15 cellular contexts compared by ENCODE assay signal in the genomic region with DNA sequence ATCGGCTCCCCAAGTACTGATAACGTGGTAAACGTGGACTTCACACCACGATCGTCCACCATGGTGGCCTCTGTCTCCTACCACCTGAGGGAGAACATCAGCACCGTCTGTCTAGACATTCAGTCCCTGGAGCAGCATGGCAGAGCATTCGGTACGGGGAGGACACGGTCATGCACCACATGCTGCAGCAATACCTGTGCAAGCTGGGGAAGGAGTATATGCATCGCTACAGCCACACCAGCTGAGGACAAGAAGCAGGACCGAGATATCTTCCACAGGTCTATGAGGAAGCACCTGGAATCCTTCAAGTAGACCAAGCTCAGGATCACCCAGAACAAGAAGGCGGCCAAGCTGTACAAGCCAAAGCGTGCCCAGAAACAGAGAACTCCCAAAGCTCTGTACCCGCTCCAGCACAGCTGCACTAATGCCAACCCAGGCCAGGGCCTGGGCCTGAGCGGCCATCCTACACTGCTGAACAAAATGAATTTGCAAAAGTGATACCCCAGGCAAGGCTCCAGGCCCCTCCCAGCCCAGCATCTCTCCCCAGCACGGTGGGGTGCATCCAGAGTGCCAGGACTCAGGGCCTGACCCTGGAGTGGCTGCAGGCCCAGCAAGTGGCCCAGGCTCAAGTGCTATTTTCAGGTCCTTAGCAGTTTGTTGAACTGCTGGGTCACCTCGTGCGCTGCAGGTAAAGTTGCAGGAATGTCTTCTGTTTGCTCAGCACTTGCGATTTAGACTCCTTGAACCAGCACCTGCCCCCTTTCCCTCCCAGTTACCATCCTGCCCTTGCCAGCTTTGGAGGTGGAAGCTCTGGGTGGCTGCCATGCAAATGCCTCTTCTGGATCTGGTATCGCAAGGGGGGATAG.
"Had no signal": no experiment of that assay in that cellular context is flagged by ENCODE, and none has a peak within 500 bp of the region (broad histone marks: within the 10 kb centered on the region; RNA-seq: fewer than 3 reads in every experiment).

No MANE protein-coding gene starts in this region.

- DNase-seq: activated B cell treated with CpG ODN at 0.5 μM for 24 hours; activated CD4-positive, alpha-beta T cell treated with anti-CD3 and anti-CD28 coated beads, Interleukin-2, amount 50 U/mL, for 1 hour; activated gamma-delta T cell; activated T-cell treated with anti-CD3 and anti-CD28 coated beads, Interleukin-2, amount 50 U/mL, for 24 hours; brain microvascular endothelial cell; cerebellar nuclear complex; erythroblast; nucleus accumbens; stimulated activated CD4-positive, alpha-beta T cell treated with anti-CD3 and anti-CD28 coated beads, Interleukin-2, amount 100 ng/mL, for 48 hours; stimulated activated naive CD4-positive, alpha-beta T cell treated with Interleukin-2 at 50 U/mL for 16 hours; T-helper 2 cell; uterus had no signal

- H3K4me3 ChIP-seq: hepatocyte, prostate gland, uterus had no signal

- H3K9me3 ChIP-seq: prostate gland, uterus had no signal

- H3K27me3 ChIP-seq: uterus had no signal

- H3K36me3 ChIP-seq: brain microvascular endothelial cell, prostate gland, uterus had no signal

- H3K4me1 ChIP-seq: prostate gland, uterus had no signal

- H3K27ac ChIP-seq: brain microvascular endothelial cell, hepatocyte, prostate gland, uterus had no signal

- ATAC-seq: naive thymus-derived CD4-positive, alpha-beta T cell had no signal
